20 cellular contexts compared by ENCODE assay signal in the genomic region with DNA sequence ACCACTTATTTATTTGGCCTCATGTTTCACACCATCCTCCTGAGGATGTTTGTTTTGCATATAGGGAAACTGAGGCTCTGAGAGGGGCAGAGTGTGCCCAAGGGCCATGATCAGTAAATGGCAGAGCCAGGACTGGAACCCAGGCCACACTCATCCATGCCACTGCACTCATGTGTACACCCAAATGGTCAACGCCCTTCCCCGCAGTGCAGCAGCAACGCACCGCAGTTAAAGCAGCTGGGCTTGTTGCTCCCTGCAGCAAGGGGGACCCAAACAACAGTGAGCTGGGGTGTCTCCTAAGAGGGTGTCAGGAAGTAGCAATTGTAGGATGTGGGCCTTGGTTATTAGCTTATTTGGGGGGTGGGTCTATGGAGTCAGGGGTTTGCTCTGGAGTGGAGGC.
A peak's percentile ranks its signal among the peaks of the same experiment; 100 is the strongest.
DNase-seq lines count a peak whose midpoint lies in the region; ATAC-seq and TF ChIP-seq lines count a peak whose summit lies in the region.
"Had no signal": no experiment of that assay in that cellular context is flagged by ENCODE, and none has a peak within 500 bp of the region (broad histone marks: within the 10 kb centered on the region; RNA-seq: fewer than 3 reads in every experiment).

No MANE protein-coding gene starts in this region.

- no peaks in the 10 kb centered on the region for H3K27me3 Mint-ChIP-seq in nephron progenitor cell (ENCODE audit: low read depth, poor library complexity)
- H3K27me3 Mint-ChIP-seq: B cell; CD4-positive, CD25-positive, alpha-beta regulatory T cell; CD8-positive, alpha-beta memory T cell; IgD-negative memory B cell had no signal

- H4K20me1 ChIP-seq in DND-41 (ENCODE audit: insufficient read depth, low read length): no peaks in the 10 kb centered on the region

- no peaks in the 10 kb centered on the region for H3K9me3 Mint-ChIP-seq in nephron progenitor cell
- H3K9me3 Mint-ChIP-seq: CD8-positive, alpha-beta memory T cell; GM23338; HFFc6 had no signal

- H2AFZ ChIP-seq in DND-41 (ENCODE audit: low read depth, low read length): no peak overlapping the region
- H2AFZ ChIP-seq: GM23338 had no signal

- TF ChIP-seq CTCF in DND-41 (IDR thresholded peaks at IDR 0.05; ENCODE audit: borderline replicate concordance, extremely low read depth, low read length, poor library complexity, severe bottlenecking) (peak; percentile 4), nephron progenitor cell (IDR thresholded peaks at IDR 0.05) (no peak)

- peak; percentile 40 for DNase-seq in activated CD8-positive, alpha-beta memory T cell treated with anti-CD3 and anti-CD28 coated beads, Interleukin-2, amount 50 U/mL, for 48 hours
- no peak for DNase-seq in activated CD8-positive, alpha-beta memory T cell treated with anti-CD3 and anti-CD28 coated beads for 24 hours
- DNase-seq in DND-41 (no peak), nephron progenitor cell (no peak), AG20443 (ENCODE audit: low spot score) (no peak), NCI-H446 treated with DMSO at 0.1 percent for 48 hours (lab: John Stamatoyannopoulos, UW) (no peak)
- DNase-seq: 8988T; C1 segment of cervical spinal cord; CD4-positive, CD25-positive, alpha-beta regulatory T cell; CD8-positive, alpha-beta memory T cell; COR-L47; DMS 273 treated with DMSO at 0.1 percent for 48 hours; DMS53; HFFc6 had no signal

- H3K79me2 ChIP-seq in DND-41 (ENCODE audit: insufficient read depth, low read length): no peaks in the 10 kb centered on the region

- no peak overlapping the region for H3K9ac ChIP-seq in DND-41 (ENCODE audit: low read depth, low read length)

- no peaks in the 10 kb centered on the region for H3K9me3 ChIP-seq in DND-41 (ENCODE audit: insufficient read depth, low read length, severe bottlenecking)

- H3K4me3 ChIP-seq in DND-41 (ENCODE audit: low read depth in 1 of 2, low read length in 2 of 2): no peak overlapping the region
- H3K4me3 ChIP-seq: GM23338 had no signal

- H3K4me1 Mint-ChIP-seq in nephron progenitor cell: peaks cover 84% of the 10 kb centered on the region

- ATAC-seq in DND-41 (ENCODE audit: insufficient read depth, low read depth) (no peak), GM18517 (IDR thresholded peaks at IDR 0.05; ENCODE audit: unreplicated experiment) (no peak)
- ATAC-seq: HCT116, HepG2 had no signal

- peaks cover 4% of the 10 kb centered on the region; the same call in 1 of the 2 replicates for H3K36me3 ChIP-seq in DND-41 (ENCODE audit: insufficient read depth, low read length)

- H3K4me3 Mint-ChIP-seq in nephron progenitor cell: no peak overlapping the region
- H3K4me3 Mint-ChIP-seq: B cell; CD4-positive, CD25-positive, alpha-beta regulatory T cell; CD8-positive, alpha-beta memory T cell; GM23338; HFFc6; IgD-negative memory B cell had no signal

- no peaks in the 10 kb centered on the region for H3K27me3 ChIP-seq in DND-41 (ENCODE audit: insufficient read depth, low read length, poor library complexity)

- no peak overlapping the region for H3K27ac ChIP-seq in DND-41 (ENCODE audit: low read length)

- H3K4me2 ChIP-seq in DND-41 (ENCODE audit: insufficient read depth, low read length): no peak overlapping the region
- H3K4me2 ChIP-seq: GM23338 had no signal

- H3K4me1 ChIP-seq in DND-41 (ENCODE audit: insufficient read depth, low read length): no peaks in the 10 kb centered on the region

- H3K27ac Mint-ChIP-seq in nephron progenitor cell: peak overlapping the region; percentile 27
- H3K27ac Mint-ChIP-seq: B cell, GM23338, HFFc6 had no signal

- H3K36me3 Mint-ChIP-seq in nephron progenitor cell (ENCODE audit: low read depth): peaks cover 10% of the 10 kb centered on the region
